In the genomic region with DNA sequence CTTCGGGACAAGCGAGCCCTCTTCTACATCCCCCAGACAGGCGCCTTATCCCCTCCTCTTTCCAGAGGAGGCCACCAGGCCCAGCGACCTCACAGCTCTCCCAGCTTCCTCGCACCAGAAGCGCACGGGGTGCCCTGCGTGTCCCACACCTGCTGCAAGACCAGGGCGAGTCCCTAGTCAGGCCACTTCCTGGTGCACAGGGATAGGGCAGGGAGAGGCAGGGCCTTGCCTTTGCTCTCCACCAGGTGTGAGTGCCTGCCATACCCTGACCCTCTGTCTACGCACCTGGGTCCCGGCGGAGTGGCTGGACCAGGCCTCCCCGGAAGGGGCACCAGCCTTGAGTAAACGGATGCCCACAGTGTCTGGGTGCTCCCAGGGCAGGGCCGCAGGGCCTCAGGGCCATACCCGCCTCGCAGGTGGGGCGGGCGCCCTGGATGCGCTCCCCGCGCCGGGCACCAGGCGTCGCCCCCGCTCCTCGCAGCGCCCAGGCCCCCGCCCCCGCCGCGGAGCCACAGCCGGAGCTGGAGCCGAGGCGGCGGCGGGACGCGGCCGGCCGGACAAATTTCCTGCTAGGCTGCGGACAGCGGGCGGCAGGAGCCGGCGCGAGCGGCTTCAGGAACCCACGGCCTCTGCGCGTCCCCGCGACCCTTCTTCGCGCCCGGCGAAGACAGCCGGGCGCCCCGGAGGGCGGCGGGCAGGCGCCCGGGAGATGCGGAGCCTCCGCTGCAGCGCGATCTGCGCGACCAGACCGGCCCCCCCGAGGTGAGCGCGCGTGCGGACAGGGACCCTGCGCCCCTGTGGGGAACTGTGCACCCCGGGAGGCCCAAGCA, we compare ENCODE assay signal across 1 cellular context.
TF ChIP-seq lines count a peak whose summit lies in the region.

Gene PTPRE (plus strand): TSS at position 556 of the 830 bp plus-strand sequence. CDS start 133,779 bp downstream, outside the sequence.

TF ChIP-seq in HCT116, 20 proteins besides CTCF, POLR2A, EP300 and RAD21 (continued from another document):
- TF ChIP-seq ZFX (IDR thresholded peaks at IDR 0.05) (peak; percentile 88), POLR2AphosphoS5 (IDR thresholded peaks at IDR 0.05; ENCODE audit: low read depth, low read length) (peak; percentile 39), SRF (IDR thresholded peaks at IDR 0.05; ENCODE audit: low read depth) (no peak)
- TF ChIP-seq, protein P1, sequence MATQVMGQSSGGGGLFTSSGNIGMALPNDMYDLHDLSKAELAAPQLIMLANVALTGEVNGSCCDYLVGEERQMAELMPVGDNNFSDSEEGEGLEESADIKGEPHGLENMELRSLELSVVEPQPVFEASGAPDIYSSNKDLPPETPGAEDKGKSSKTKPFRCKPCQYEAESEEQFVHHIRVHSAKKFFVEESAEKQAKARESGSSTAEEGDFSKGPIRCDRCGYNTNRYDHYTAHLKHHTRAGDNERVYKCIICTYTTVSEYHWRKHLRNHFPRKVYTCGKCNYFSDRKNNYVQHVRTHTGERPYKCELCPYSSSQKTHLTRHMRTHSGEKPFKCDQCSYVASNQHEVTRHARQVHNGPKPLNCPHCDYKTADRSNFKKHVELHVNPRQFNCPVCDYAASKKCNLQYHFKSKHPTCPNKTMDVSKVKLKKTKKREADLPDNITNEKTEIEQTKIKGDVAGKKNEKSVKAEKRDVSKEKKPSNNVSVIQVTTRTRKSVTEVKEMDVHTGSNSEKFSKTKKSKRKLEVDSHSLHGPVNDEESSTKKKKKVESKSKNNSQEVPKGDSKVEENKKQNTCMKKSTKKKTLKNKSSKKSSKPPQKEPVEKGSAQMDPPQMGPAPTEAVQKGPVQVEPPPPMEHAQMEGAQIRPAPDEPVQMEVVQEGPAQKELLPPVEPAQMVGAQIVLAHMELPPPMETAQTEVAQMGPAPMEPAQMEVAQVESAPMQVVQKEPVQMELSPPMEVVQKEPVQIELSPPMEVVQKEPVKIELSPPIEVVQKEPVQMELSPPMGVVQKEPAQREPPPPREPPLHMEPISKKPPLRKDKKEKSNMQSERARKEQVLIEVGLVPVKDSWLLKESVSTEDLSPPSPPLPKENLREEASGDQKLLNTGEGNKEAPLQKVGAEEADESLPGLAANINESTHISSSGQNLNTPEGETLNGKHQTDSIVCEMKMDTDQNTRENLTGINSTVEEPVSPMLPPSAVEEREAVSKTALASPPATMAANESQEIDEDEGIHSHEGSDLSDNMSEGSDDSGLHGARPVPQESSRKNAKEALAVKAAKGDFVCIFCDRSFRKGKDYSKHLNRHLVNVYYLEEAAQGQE (IDR thresholded peaks at IDR 0.05; ENCODE audit: low read depth): no peak
